Comparison of ENCODE assay signal across 16 cellular contexts in genomic region chr11:75301602-75302345, GRCh38. TPM values are rescaled to one million over a fixed set of nuclear protein-coding genes. Genes with fewer than 3 reads are reported as not detected.
DNase-seq lines count a peak whose midpoint lies in the region; ATAC-seq and TF ChIP-seq lines count a peak whose summit lies in the region.
"Had no signal": no experiment of that assay in that cellular context is flagged by ENCODE, and none has a peak within 500 bp of the region (broad histone marks: within the 10 kb centered on the region; RNA-seq: fewer than 3 reads in every experiment).

No MANE protein-coding gene starts in this region.

- no peaks in the 10 kb centered on the region for H3K9me3 ChIP-seq in body of pancreas
- H3K9me3 ChIP-seq: testis had no signal

- DNase-seq in DMS 273 (lab: John Stamatoyannopoulos, UW; ENCODE audit: unreplicated experiment) (peak; percentile 58), DMS 273 treated with DMSO at 0.1 percent for 48 hours (lab: John Stamatoyannopoulos, UW) (no peak), body of pancreas (peak; percentile 75 to 92 (median 90)), left lobe of liver (ENCODE audit: low spot score) (no peak), iPS-NIHi11 (ENCODE audit: low spot score) (no peak)
- DNase-seq in T-helper 2 cell treated with Interferon-gamma antibody and Interleukin-4, amounts not matched to agents 5 μg/mL and 100 μg/mL, for 36 hours (ENCODE audit: low spot score) = no peak
- DNase-seq: activated CD8-positive, alpha-beta memory T cell treated with anti-CD3 and anti-CD28 coated beads for 24 hours; EL; IMR-90; stimulated activated CD4-positive, alpha-beta T cell treated with anti-CD3 and anti-CD28 coated beads, Interleukin-4, amount 100 ng/mL, for 1 hour; T-helper 1 cell; testis had no signal

- no peak overlapping the region for H3K27ac Mint-ChIP-seq in T-helper 2 cell treated with Interferon-gamma antibody and Interleukin-4, amounts not matched to agents 5 μg/mL and 100 μg/mL, for 36 hours

- no peak overlapping the region for H3K4me3 Mint-ChIP-seq in T-helper 2 cell treated with Interferon-gamma antibody and Interleukin-4, amounts not matched to agents 5 μg/mL and 100 μg/mL, for 36 hours

- TF ChIP-seq CTCF in body of pancreas (IDR thresholded peaks at IDR 0.05) = peak in 1 of 7 experiments; percentile 11

- H3K36me3 ChIP-seq in body of pancreas (replicated peaks in 1 of 2; ENCODE audit: insufficient read depth in 1 of 2, low read depth in 2 of 2) = no peaks in the 10 kb centered on the region

- 32 to 37% methylated on average over 11 to 16 of the region's 16 CpGs for WGBS in body of pancreas, 2 donors

- H3K4me3 ChIP-seq in body of pancreas = no peak overlapping the region
- H3K4me3 ChIP-seq: testis had no signal

- no peaks in the 10 kb centered on the region for H3K4me1 Mint-ChIP-seq in T-helper 2 cell treated with Interferon-gamma antibody and Interleukin-4, amounts not matched to agents 5 μg/mL and 100 μg/mL, for 36 hours (ENCODE audit: low read depth)

- TF ChIP-seq POLR2A in body of pancreas (IDR thresholded peaks at IDR 0.05) = no peak

- intact Hi-C loops in body of pancreas (cut with DNase I) = no loop called here

- H3K27ac ChIP-seq in body of pancreas (peak overlapping the region; percentile 29 to 64 (median 58)), temporal lobe (ENCODE audit: low read depth, low read length) (peak overlapping the region; percentile 92)
- H3K27ac ChIP-seq: 22Rv1, epithelial cell of prostate had no signal

- no peaks in the 10 kb centered on the region for H3K27me3 Mint-ChIP-seq in T-helper 2 cell treated with Interferon-gamma antibody and Interleukin-4, amounts not matched to agents 5 μg/mL and 100 μg/mL, for 36 hours (ENCODE audit: low read depth)

- peaks cover 19% of the 10 kb centered on the region for H3K4me1 ChIP-seq in body of pancreas

- no peaks in the 10 kb centered on the region for H3K27me3 ChIP-seq in body of pancreas
- H3K27me3 ChIP-seq: testis had no signal

- no peaks in the 10 kb centered on the region for H3K36me3 Mint-ChIP-seq in T-helper 2 cell treated with Interferon-gamma antibody and Interleukin-4, amounts not matched to agents 5 μg/mL and 100 μg/mL, for 36 hours (ENCODE audit: low read depth)

- H3K9me3 Mint-ChIP-seq in T-helper 2 cell treated with Interferon-gamma antibody and Interleukin-4, amounts not matched to agents 5 μg/mL and 100 μg/mL, for 36 hours = no peaks in the 10 kb centered on the region

- ATAC-seq in body of pancreas (peak; percentile 90), left lobe of liver (peak; percentile 19), GM21786 (IDR thresholded peaks at IDR 0.05; ENCODE audit: unreplicated experiment) (no peak)

RNA-seq across cellular contexts. Expression of gene ARRB1, which starts 49.7 kb away (rescaled TPM):
- total RNA-seq in body of pancreas (10 to 100 TPM; 41.0 to 54.1 TPM), left lobe of liver (9.3 TPM), temporal lobe (49.4 TPM)

Comparison
In these comparisons a context has a peak if more than half of its experiments do, and no peak if none do; other contexts are left out.
1. DNase-seq: peak in DMS 273 (single experiment) and body of pancreas (4 of 4); none in DMS 273 treated with DMSO at 0.1 percent for 48 hours (single experiment), left lobe of liver (single experiment), iPS-NIHi11 (single experiment) and T-helper 2 cell treated with Interferon-gamma antibody and Interleukin-4, amounts not matched to agents 5 μg/mL and 100 μg/mL, for 36 hours (single experiment).